ENCODE assay signal across 8 cellular contexts in the genomic region with DNA sequence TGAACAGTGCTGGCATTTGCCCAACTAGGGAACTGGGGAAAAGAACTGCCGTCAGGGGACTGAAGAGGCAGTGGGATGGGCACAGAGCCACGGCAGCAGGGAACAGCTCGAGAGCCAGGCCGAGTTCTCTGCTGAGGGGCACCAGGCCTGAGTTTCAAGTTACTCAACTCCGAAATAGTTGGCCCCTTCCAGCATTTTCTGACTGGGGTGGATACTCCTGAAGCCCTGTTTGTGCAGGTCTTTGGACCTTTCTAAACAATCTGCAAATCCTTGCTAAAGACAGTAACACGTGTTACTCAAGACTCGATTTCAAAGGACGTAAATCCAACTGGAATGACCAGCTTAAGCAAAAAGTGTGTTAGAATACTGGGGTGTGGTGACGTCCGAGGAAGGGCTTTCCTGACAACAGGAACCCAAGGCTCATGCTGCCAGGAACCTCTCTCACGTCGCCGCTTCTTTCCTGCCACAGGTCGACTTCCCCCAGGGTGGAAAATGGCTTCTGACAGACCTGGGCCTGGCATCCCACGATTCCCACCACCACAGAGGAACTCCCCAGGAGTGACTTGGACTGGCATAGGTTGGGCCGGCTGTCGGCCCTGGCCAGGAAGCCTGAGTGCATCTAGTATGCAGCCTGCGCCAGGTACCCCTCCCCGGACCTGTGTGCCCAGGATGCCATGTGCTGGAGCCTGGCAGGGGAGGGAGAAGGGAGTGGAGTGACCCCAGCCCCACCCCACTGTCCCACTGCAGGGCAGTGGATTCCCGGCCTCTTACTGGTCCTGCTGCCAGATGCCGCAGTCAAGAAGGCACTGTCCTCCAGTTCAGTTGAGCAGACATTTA.
A peak's percentile ranks its signal among the peaks of the same experiment; 100 is the strongest.
DNase-seq lines count a peak whose midpoint lies in the region; ATAC-seq and TF ChIP-seq lines count a peak whose summit lies in the region.
"Had no signal": no experiment of that assay in that cellular context is flagged by ENCODE, and none has a peak within 500 bp of the region (broad histone marks: within the 10 kb centered on the region; RNA-seq: fewer than 3 reads in every experiment).

No MANE protein-coding gene starts in this region.

- DNase-seq in WTC11 (ENCODE audit: low spot score) (no peak), epithelial cell of esophagus (ENCODE audit: low read depth) (peak; percentile 63), lung microvascular endothelial cell (ENCODE audit: low read depth in 2 of 2) (peak; percentile 28 to 43), suprapubic skin (ENCODE audit: low spot score in 2 of 2) (no peak), GM13977 (ENCODE audit: low spot score) (no peak)
- DNase-seq: central memory CD4-positive, alpha-beta T cell had no signal

- no peaks in the 10 kb centered on the region for H3K27me3 ChIP-seq in suprapubic skin

- CTCF ChIA-PET in WTC11 (lab: Charles Lee) = interaction anchor here (0.9 to 7.9 kb wide), 3 partner anchors 25 to 92 kb away, joined by 3 to 63 read pairs (median 4); no protein-coding TSS in a partner anchor

- no peaks in the 10 kb centered on the region for H3K27me3 Mint-ChIP-seq in WTC11 (ENCODE audit: low read depth)

- H3K36me3 ChIP-seq in suprapubic skin = peaks cover 29% of the 10 kb centered on the region

- no peak for ATAC-seq in WTC11
- no peak for ATAC-seq in HG02981 (IDR thresholded peaks at IDR 0.05; ENCODE audit: unreplicated experiment)
- no peak for ATAC-seq in HG02678 (IDR thresholded peaks at IDR 0.05; ENCODE audit: unreplicated experiment)

- H3K27ac Mint-ChIP-seq in WTC11 = peak overlapping the region; percentile 39; the same call in 1 of the 2 replicates

- TF ChIP-seq CTCF in WTC11 (IDR thresholded peaks at IDR 0.05) (no peak), epithelial cell of esophagus (IDR thresholded peaks at IDR 0.05; ENCODE audit: insufficient read depth, low read depth, low read length, missing control alignments) (no peak), suprapubic skin (IDR thresholded peaks at IDR 0.05) (no peak), GM13977 (IDR thresholded peaks at IDR 0.05; ENCODE audit: extremely low read depth, insufficient read depth, missing control alignments) (no peak)

- POLR2A ChIA-PET in WTC11 (lab: Charles Lee) = no interaction called here

- H3K4me1 Mint-ChIP-seq in WTC11 = peaks cover 11% of the 10 kb centered on the region; the same call in 1 of the 2 replicates

- H3K4me3 ChIP-seq in epithelial cell of esophagus (ENCODE audit: low read length) (no peak overlapping the region), suprapubic skin (no peak overlapping the region)

- no peaks in the 10 kb centered on the region for H3K9me3 ChIP-seq in suprapubic skin

- in situ Hi-C loops in GM13977 (cut with MboI; ENCODE audit: low pct_unique_long_range_greater_than_20kb, low sequenced_read_pairs, unreplicated experiment) = no loop called here

- peaks cover 17% of the 10 kb centered on the region for H3K36me3 Mint-ChIP-seq in WTC11

- no peaks in the 10 kb centered on the region for H3K9me3 Mint-ChIP-seq in WTC11

- WGBS in suprapubic skin = 49% methylated on average over 14 of the region's 21 CpGs

- H3K27ac ChIP-seq in suprapubic skin = peak overlapping the region; percentile 84

- H3K4me1 ChIP-seq in suprapubic skin = peaks cover 67% of the 10 kb centered on the region

- H3K4me3 Mint-ChIP-seq in WTC11 = no peak overlapping the region

- TF ChIP-seq POLR2A in suprapubic skin (IDR thresholded peaks at IDR 0.05) = no peak

- TF ChIP-seq EP300 in suprapubic skin (IDR thresholded peaks at IDR 0.05) = no peak

TF ChIP-seq in WTC11, 78 proteins besides CTCF, POLR2A, EP300 and RAD21:
- TF ChIP-seq NFATC4 (CRISPR knock-in tag; IDR thresholded peaks at IDR 0.05) (no peak), EMX1 (CRISPR knock-in tag; IDR thresholded peaks at IDR 0.05) (no peak), ETV6 (CRISPR knock-in tag; IDR thresholded peaks at IDR 0.05) (no peak), HMGA2 (CRISPR knock-in tag; IDR thresholded peaks at IDR 0.05) (no peak), NFYB (CRISPR knock-in tag; conservative IDR thresholded peaks at IDR 0.05; ENCODE audit: low read depth) (no peak)
- TF ChIP-seq, protein P1, sequence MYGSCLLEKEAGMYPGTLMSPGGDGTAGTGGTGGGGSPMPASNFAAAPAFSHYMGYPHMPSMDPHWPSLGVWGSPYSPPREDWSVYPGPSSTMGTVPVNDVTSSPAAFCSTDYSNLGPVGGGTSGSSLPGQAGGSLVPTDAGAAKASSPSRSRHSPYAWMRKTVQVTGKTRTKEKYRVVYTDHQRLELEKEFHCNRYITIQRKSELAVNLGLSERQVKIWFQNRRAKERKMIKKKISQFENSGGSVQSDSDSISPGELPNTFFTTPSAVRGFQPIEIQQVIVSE (CRISPR knock-in tag; IDR thresholded peaks at IDR 0.05; ENCODE audit: borderline replicate concordance) = no peak
- TF ChIP-seq, protein P2, sequence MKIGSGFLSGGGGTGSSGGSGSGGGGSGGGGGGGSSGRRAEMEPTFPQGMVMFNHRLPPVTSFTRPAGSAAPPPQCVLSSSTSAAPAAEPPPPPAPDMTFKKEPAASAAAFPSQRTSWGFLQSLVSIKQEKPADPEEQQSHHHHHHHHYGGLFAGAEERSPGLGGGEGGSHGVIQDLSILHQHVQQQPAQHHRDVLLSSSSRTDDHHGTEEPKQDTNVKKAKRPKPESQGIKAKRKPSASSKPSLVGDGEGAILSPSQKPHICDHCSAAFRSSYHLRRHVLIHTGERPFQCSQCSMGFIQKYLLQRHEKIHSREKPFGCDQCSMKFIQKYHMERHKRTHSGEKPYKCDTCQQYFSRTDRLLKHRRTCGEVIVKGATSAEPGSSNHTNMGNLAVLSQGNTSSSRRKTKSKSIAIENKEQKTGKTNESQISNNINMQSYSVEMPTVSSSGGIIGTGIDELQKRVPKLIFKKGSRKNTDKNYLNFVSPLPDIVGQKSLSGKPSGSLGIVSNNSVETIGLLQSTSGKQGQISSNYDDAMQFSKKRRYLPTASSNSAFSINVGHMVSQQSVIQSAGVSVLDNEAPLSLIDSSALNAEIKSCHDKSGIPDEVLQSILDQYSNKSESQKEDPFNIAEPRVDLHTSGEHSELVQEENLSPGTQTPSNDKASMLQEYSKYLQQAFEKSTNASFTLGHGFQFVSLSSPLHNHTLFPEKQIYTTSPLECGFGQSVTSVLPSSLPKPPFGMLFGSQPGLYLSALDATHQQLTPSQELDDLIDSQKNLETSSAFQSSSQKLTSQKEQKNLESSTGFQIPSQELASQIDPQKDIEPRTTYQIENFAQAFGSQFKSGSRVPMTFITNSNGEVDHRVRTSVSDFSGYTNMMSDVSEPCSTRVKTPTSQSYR (CRISPR knock-in tag; IDR thresholded peaks at IDR 0.05) = no peak
- TF ChIP-seq, protein P3, sequence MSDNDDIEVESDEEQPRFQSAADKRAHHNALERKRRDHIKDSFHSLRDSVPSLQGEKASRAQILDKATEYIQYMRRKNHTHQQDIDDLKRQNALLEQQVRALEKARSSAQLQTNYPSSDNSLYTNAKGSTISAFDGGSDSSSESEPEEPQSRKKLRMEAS (CRISPR knock-in tag; IDR thresholded peaks at IDR 0.05) = no peak

Comparison
In these comparisons a context has a peak if more than half of its experiments do, and no peak if none do; other contexts are left out.
1. DNase-seq: peak in epithelial cell of esophagus (single experiment) and lung microvascular endothelial cell (2 of 2); none in WTC11 (single experiment), suprapubic skin (0 of 2) and GM13977 (single experiment).